25 cellular contexts compared by ENCODE assay signal in genomic region chr3:5517921-5518320, GRCh38.
"Had no signal": no experiment of that assay in that cellular context is flagged by ENCODE, and none has a peak within 500 bp of the region (broad histone marks: within the 10 kb centered on the region; RNA-seq: fewer than 3 reads in every experiment).

No MANE protein-coding gene starts in this region.

- H3K27me3 ChIP-seq: stomach, suprapubic skin, testis, thyroid gland, tibial artery, tibial nerve, transverse colon, upper lobe of left lung, upper lobe of right lung, uterus, vagina had no signal

- H3K27ac ChIP-seq: stomach, suprapubic skin, testis, thoracic aorta, thyroid gland, tibial artery, tibial nerve, transverse colon, upper lobe of left lung, upper lobe of right lung, uterus, vagina had no signal

- H3K36me3 ChIP-seq: stomach, suprapubic skin, thoracic aorta, thyroid gland, tibial artery, tibial nerve, transverse colon, upper lobe of left lung, upper lobe of right lung, uterus, vagina had no signal

- H3K4me1 ChIP-seq: stomach, suprapubic skin, testis, thyroid gland, tibial artery, tibial nerve, transverse colon, upper lobe of left lung, upper lobe of right lung, uterus, vagina had no signal

- H3K4me3 ChIP-seq: stomach, suprapubic skin, testis, thoracic aorta, thyroid gland, tibial artery, tibial nerve, transverse colon, upper lobe of left lung, upper lobe of right lung, uterus, vagina had no signal

- ATAC-seq: stimulated activated effector memory CD8-positive, alpha-beta T cell treated with anti-CD3 and anti-CD28 coated beads, Interleukin-12 subunit alpha, Interleukin-12 subunit beta, amount 100 ng/mL, for 72 hours; stimulated activated memory B cell treated with anti-CD40 and anti-IgM and Interleukin-4, amounts not matched to agents 10 μg/mL and 1 μg/mL and 100 μg/mL, for 72 hours; stimulated activated naive B cell treated with anti-CD40 and anti-IgM and Interleukin-4, amounts not matched to agents 10 μg/mL and 1 μg/mL and 100 μg/mL, for 72 hours; stimulated activated naive CD8-positive, alpha-beta T cell treated with anti-CD3 and anti-CD28 coated beads, Interleukin-15, amount 100 ng/mL, for 72 hours; stimulated activated naive CD8-positive, alpha-beta T cell treated with anti-CD3 and anti-CD28 coated beads, Interleukin-15, Interleukin-2, amounts not matched to agents 100 U/mL and 50 U/mL, for 24 hours; upper lobe of right lung had no signal

- H3K9me3 ChIP-seq: suprapubic skin, testis, thyroid gland, transverse colon, upper lobe of right lung, uterus, vagina had no signal

- DNase-seq: stimulated activated CD4-positive, alpha-beta T cell treated with anti-CD3 and anti-CD28 coated beads, Interleukin-2, amount 100 ng/mL, for 48 hours; stimulated activated CD4-positive, alpha-beta T cell treated with anti-CD3 and anti-CD28 coated beads, Interleukin-4, amount 100 ng/mL, for 1 hour; stimulated activated CD4-positive, alpha-beta T cell treated with anti-CD3 and anti-CD28 coated beads, Interleukin-4, amount 100 ng/mL, for 24 hours; stimulated activated CD4-positive, alpha-beta T cell treated with anti-CD3 and anti-CD28 coated beads, Interleukin-4, amount 100 ng/mL, for 4 hours; stimulated activated CD8-positive, alpha-beta memory T cell treated with anti-CD3 and anti-CD28 coated beads, Interleukin-4, amount 100 ng/mL, for 48 hours; stimulated activated naive B cell treated with anti-CD40 and anti-IgM and Interleukin-4, amounts not matched to agents 10 μg/mL and 1 μg/mL and 100 μg/mL, for 72 hours; stimulated activated naive CD4-positive, alpha-beta T cell; stimulated activated naive CD4-positive, alpha-beta T cell treated with Interleukin-2 at 50 U/mL for 16 hours; stimulated activated naive CD8-positive, alpha-beta T cell treated with anti-CD3 and anti-CD28 coated beads, Interleukin-15, amount 100 ng/mL, for 72 hours; stimulated activated naive CD8-positive, alpha-beta T cell treated with anti-CD3 and anti-CD28 coated beads, Interleukin-15, Interleukin-2, amounts not matched to agents 100 U/mL and 50 U/mL, for 24 hours; stomach; substantia nigra; testis; thyroid gland; tibial artery; transverse colon; upper lobe of left lung; upper lobe of right lung; uterus had no signal
